Comparison of ENCODE assay signal across 26 cellular contexts in genomic region chr19:14566712-14567077, GRCh38. TPM values are rescaled to one million over a fixed set of nuclear protein-coding genes. Genes with fewer than 3 reads are reported as not detected.
DNase-seq lines count a peak whose midpoint lies in the region; ATAC-seq and TF ChIP-seq lines count a peak whose summit lies in the region.
"Had no signal": no experiment of that assay in that cellular context is flagged by ENCODE, and none has a peak within 500 bp of the region (broad histone marks: within the 10 kb centered on the region; RNA-seq: fewer than 3 reads in every experiment).

No MANE protein-coding gene starts in this region.

- CTCF ChIA-PET in A673 (lab: Charles Lee): interaction anchor here (0.5 kb wide), 1 partner anchor 210 kb away, joined by 4 read pairs; no protein-coding TSS in a partner anchor

- peak; percentile 39 for DNase-seq in A673 (ENCODE audit: low spot score)
- DNase-seq in H7: peak; percentile 12
- peak in 1 of 3 experiments; percentile 21 for DNase-seq in effector memory CD8-positive, alpha-beta T cell
- no peak for DNase-seq in cerebellar cortex (ENCODE audit: low spot score)
- DNase-seq in SW480 (ENCODE audit: low spot score): no peak
- no peak for DNase-seq in SIG-M5 (lab: John Stamatoyannopoulos, UW)
- DNase-seq: COR-L47, DMS79, EL, GDM1, HCEC 1CT, NCI-H1048, NCI-H1417, NCI-H1694, NCI-H2029 treated with DMSO at 0.1 percent for 48 hours, NCI-H446 treated with DMSO at 0.1 percent for 48 hours, NCI-H526, Right ventricle myocardium superior, T-helper 1 cell had no signal

- POLR2A ChIA-PET in A673 (lab: Charles Lee; ENCODE audit: low non-redundant PET): no interaction called here

- no TSS peak for BruUV-seq in A673 (replicated peaks; lab: Mats Ljungman, UMichigan)

- intact Hi-C loops in A673 (cut with micrococcal nuclease; ENCODE audit: unreplicated experiment): no loop called here

- peaks cover 28 to 74% (median 51%) of the 10 kb centered on the region in 11 experiments; a peak in 19 of 22 replicates for H4K20me1 ChIP-seq in BLaER1 treated with 17β-estradiol and CSF1 and Interleukin-3, amounts not matched to agents 10 nM and 100 nM

- H3K36me3 ChIP-seq in A673 (ENCODE audit: insufficient read depth, low read length, poor library complexity, severe bottlenecking) (peaks cover 18% of the 10 kb centered on the region), H7 (replicated peaks; ENCODE audit: control insufficient read depth, insufficient read depth, low read length) (peaks cover 1% of the 10 kb centered on the region)
- H3K36me3 ChIP-seq in BLaER1 treated with 17β-estradiol and CSF1 and Interleukin-3, amounts not matched to agents 10 nM and 100 nM: peaks cover 11 to 64% (median 31%) of the 10 kb centered on the region in 11 experiments; a peak in 18 of 22 replicates

- no peaks in the 10 kb centered on the region for H3K27me3 Mint-ChIP-seq in effector memory CD8-positive, alpha-beta T cell
- H3K27me3 Mint-ChIP-seq: B cell, IgD-negative memory B cell had no signal

- H3K4me3 ChIP-seq in A673 (ENCODE audit: low read depth, low read length, poor library complexity, severe bottlenecking): no peak overlapping the region
- peak overlapping the region in 7 of 10 experiments; percentile 12 to 37 (median 28); a peak in 7 of 20 replicates for H3K4me3 ChIP-seq in BLaER1 treated with 17β-estradiol and CSF1 and Interleukin-3, amounts not matched to agents 10 nM and 100 nM
- no peak overlapping the region for H3K4me3 ChIP-seq in H7 (ENCODE audit: insufficient read depth, low read depth, low read length)
- H3K4me3 ChIP-seq: GM23338, PC-9 had no signal

- ATAC-seq in effector memory CD8-positive, alpha-beta T cell (replicated peaks): peak; percentile 31
- ATAC-seq in GM21423 (IDR thresholded peaks at IDR 0.05; ENCODE audit: unreplicated experiment): no peak
- ATAC-seq: GM23338 had no signal

- H3K27ac ChIP-seq in A673 (ENCODE audit: low read depth, low read length, poor library complexity, severe bottlenecking): no peak overlapping the region
- H3K27ac ChIP-seq in BLaER1 treated with 17β-estradiol and CSF1 and Interleukin-3, amounts not matched to agents 10 nM and 100 nM: peak overlapping the region in 8 of 11 experiments; percentile 51 to 78 (median 66); a peak in 17 of 22 replicates
- H3K27ac ChIP-seq: PC-9 had no signal

- H3K9me3 ChIP-seq in A673 (ENCODE audit: low read depth, low read length, poor library complexity, severe bottlenecking): no peaks in the 10 kb centered on the region
- H3K9me3 ChIP-seq in BLaER1 treated with 17β-estradiol and CSF1 and Interleukin-3, amounts not matched to agents 10 nM and 100 nM (replicated peaks in 1 of 11): no peaks in the 10 kb centered on the region

- H3K4me1 Mint-ChIP-seq in effector memory CD8-positive, alpha-beta T cell (ENCODE audit: low read depth in 2 of 2): peaks cover 47 to 63% of the 10 kb centered on the region in 2 donors

- H3K9me3 Mint-ChIP-seq in effector memory CD8-positive, alpha-beta T cell: no peaks in the 10 kb centered on the region
- H3K9me3 Mint-ChIP-seq: GM23338, IgD-negative memory B cell had no signal

- peak overlapping the region; percentile 53 to 91 (median 83) for H3K4me2 ChIP-seq in BLaER1 treated with 17β-estradiol and CSF1 and Interleukin-3, amounts not matched to agents 10 nM and 100 nM
- H3K4me2 ChIP-seq: GM23338, PC-9 had no signal

- H3K4me1 ChIP-seq in A673 (ENCODE audit: insufficient read depth, low read length, poor library complexity, severe bottlenecking): peaks cover 9% of the 10 kb centered on the region
- peaks cover 80 to 94% (median 90%) of the 10 kb centered on the region in 10 experiments for H3K4me1 ChIP-seq in BLaER1 treated with 17β-estradiol and CSF1 and Interleukin-3, amounts not matched to agents 10 nM and 100 nM

- H3K4me3 Mint-ChIP-seq in effector memory CD8-positive, alpha-beta T cell: peak overlapping the region; percentile 33 to 73
- H3K4me3 Mint-ChIP-seq: B cell, GM23338 had no signal

- no peak for TF ChIP-seq CTCF in A673 (conservative IDR thresholded peaks at IDR 0.05; ENCODE audit: low read depth, low read length)

- H3K9ac ChIP-seq in BLaER1 treated with 17β-estradiol and CSF1 and Interleukin-3, amounts not matched to agents 10 nM and 100 nM: peak overlapping the region in 10 of 11 experiments; percentile 4 to 79 (median 60); a peak in 17 of 22 replicates

- H3K27ac Mint-ChIP-seq in effector memory CD8-positive, alpha-beta T cell: peak overlapping the region; percentile 86 to 88
- H3K27ac Mint-ChIP-seq: GM23338, IgD-negative memory B cell had no signal

- no peaks in the 10 kb centered on the region for H3K27me3 ChIP-seq in A673 (replicated peaks; ENCODE audit: insufficient read depth, low read depth, low read length, poor library complexity)
- H3K27me3 ChIP-seq in BLaER1 treated with 17β-estradiol and CSF1 and Interleukin-3, amounts not matched to agents 10 nM and 100 nM: no peaks in the 10 kb centered on the region
- no peaks in the 10 kb centered on the region for H3K27me3 ChIP-seq in H7 (ENCODE audit: control insufficient read depth, insufficient read depth, low read length)

- H3K36me3 Mint-ChIP-seq in effector memory CD8-positive, alpha-beta T cell (ENCODE audit: insufficient read depth): peaks cover 36% of the 10 kb centered on the region

RNA-seq across cellular contexts. Expression of gene NDUFB7, which starts 5.2 kb away (rescaled TPM):
- 180 and 196 TPM in 2 replicates for total RNA-seq in A673 (2021)
- 332 and 343 TPM in 2 replicates for total RNA-seq in H7 (2014; rRNA removed; shearing (Covaris generic))

RNA-seq across cellular contexts. Expression of gene CLEC17A, which starts 16.2 kb away (rescaled TPM):
- not detected in 2 replicates for total RNA-seq in A673 (2021)
- total RNA-seq in H7 (2014; rRNA removed; shearing (Covaris generic)): not detected in 2 replicates
- total RNA-seq: PC-9, Right ventricle myocardium superior, RPMI7951 had no signal

RNA-seq across cellular contexts. Expression of gene TECR, which starts 37.3 kb away (rescaled TPM):
- 189 and 203 TPM in 2 replicates for total RNA-seq in A673 (2021)
- 88.2 and 99.4 TPM in 2 replicates for total RNA-seq in H7 (2014; rRNA removed; shearing (Covaris generic))

RNA-seq across cellular contexts. Expression of gene DNAJB1, which starts 48.5 kb away (rescaled TPM):
- total RNA-seq in A673 (2021): 105 and 122 TPM in 2 replicates
- 44.6 and 46.9 TPM in 2 replicates for total RNA-seq in H7 (2014; rRNA removed; shearing (Covaris generic))

Comparison
In these comparisons a context has a peak if more than half of its experiments do, and no peak if none do; other contexts are left out.
1. DNase-seq: peak in A673 (single experiment) and H7 (single experiment); none in cerebellar cortex (single experiment), SW480 (single experiment) and SIG-M5 (single experiment).
2. H3K4me3 ChIP-seq: peak in BLaER1 treated with 17β-estradiol and CSF1 and Interleukin-3, amounts not matched to agents 10 nM and 100 nM (7 of 10); none in A673 (single experiment) and H7 (single experiment).